Comparison of ENCODE assay signal across 9 cellular contexts in genomic region chr20:48656661-48657211, GRCh38.
DNase-seq lines count a peak whose midpoint lies in the region; ATAC-seq and TF ChIP-seq lines count a peak whose summit lies in the region.
"Had no signal": no experiment of that assay in that cellular context is flagged by ENCODE, and none has a peak within 500 bp of the region (broad histone marks: within the 10 kb centered on the region; RNA-seq: fewer than 3 reads in every experiment).

No MANE protein-coding gene starts in this region.

- H3K27me3 ChIP-seq in BE2C (no peaks in the 10 kb centered on the region), H7 (ENCODE audit: control insufficient read depth, insufficient read depth, low read length) (no peaks in the 10 kb centered on the region)

- H3K27me3 Mint-ChIP-seq in WTC11 (ENCODE audit: low read depth) = no peaks in the 10 kb centered on the region

- CTCF ChIA-PET in WTC11 (lab: Charles Lee) = interaction anchor here (0.7 to 5.4 kb wide), 30 partner anchors 10 to 372 kb away, joined by 3 to 153 read pairs (median 10); partner anchors contain the start of genes ARFGEF2 and PREX1

- H3K36me3 Mint-ChIP-seq in WTC11 = peaks cover 10% of the 10 kb centered on the region

- H3K36me3 ChIP-seq in BE2C = no peaks in the 10 kb centered on the region
- H3K36me3 ChIP-seq in H7 (replicated peaks; ENCODE audit: control insufficient read depth, insufficient read depth, low read length) = no peaks in the 10 kb centered on the region

- ATAC-seq in WTC11 (peak; percentile 78), HG03354 (IDR thresholded peaks at IDR 0.05; ENCODE audit: poor library complexity, severe bottlenecking, unreplicated experiment) (no peak), left cardiac atrium (no peak)

- H3K4me1 Mint-ChIP-seq in WTC11 = 0 out of 2 replicates have a peak, but pooled peaks cover 4% of the 10 kb centered on the region

- H3K4me1 ChIP-seq in BE2C = peaks cover 7% of the 10 kb centered on the region; the same call in 1 of the 2 replicates

- H3K9me3 Mint-ChIP-seq in WTC11 = peaks cover 12% of the 10 kb centered on the region
- H3K9me3 Mint-ChIP-seq: activated T-cell treated with anti-CD3 and anti-CD28 coated beads, Interleukin-2, amount 50 U/mL, for 4 hours had no signal

- H3K4me3 ChIP-seq in BE2C (ENCODE audit: low read depth, low read length) = no peak overlapping the region
- no peak overlapping the region for H3K4me3 ChIP-seq in H7 (ENCODE audit: insufficient read depth, low read depth, low read length)

- H3K4me3 Mint-ChIP-seq in WTC11 = no peak overlapping the region
- H3K4me3 Mint-ChIP-seq: activated T-cell treated with anti-CD3 and anti-CD28 coated beads, Interleukin-2, amount 50 U/mL, for 4 hours had no signal

- POLR2A ChIA-PET in WTC11 (lab: Charles Lee) = no interaction called here

- DNase-seq in BE2C (peak; percentile 73), H7 (peak; percentile 93), WTC11 (ENCODE audit: low spot score) (peak; percentile 79), islet precursor cell (peak; percentile 78), NCI-H748 treated with DMSO at 0.1 percent for 48 hours (lab: John Stamatoyannopoulos, UW) (no peak), left cardiac atrium (no peak), NCI-H1436 (lab: John Stamatoyannopoulos, UW) (no peak)
- DNase-seq: activated T-cell treated with anti-CD3 and anti-CD28 coated beads, Interleukin-2, amount 50 U/mL, for 4 hours had no signal

- intact Hi-C loops in left cardiac atrium (cut with DNase I) = loop anchor here in 1 of 2 donors (5.0 kb wide), 1 partner anchor 171 kb away; the partner anchor contains the start of gene PREX1

- no peaks in the 10 kb centered on the region for H3K9me3 ChIP-seq in BE2C

- TF ChIP-seq CTCF in BE2C (IDR thresholded peaks at IDR 0.05; ENCODE audit: low read depth, low read length) (peak; percentile 58), WTC11 (IDR thresholded peaks at IDR 0.05) (peak; percentile 50; the same call in 1 of the 2 replicates)

- H3K27ac Mint-ChIP-seq in WTC11 = no peak overlapping the region

TF ChIP-seq in WTC11, 78 proteins besides CTCF, POLR2A, EP300 and RAD21:
- TF ChIP-seq ZNF416 (CRISPR knock-in tag; IDR thresholded peaks at IDR 0.05) = no peak
- no peak for TF ChIP-seq ZSCAN18 (CRISPR knock-in tag; IDR thresholded peaks at IDR 0.05)

Comparison
In these comparisons a context has a peak if more than half of its experiments do, and no peak if none do; other contexts are left out.
1. DNase-seq: peak in BE2C (single experiment), H7 (single experiment), WTC11 (single experiment) and islet precursor cell (single experiment); none in NCI-H748 treated with DMSO at 0.1 percent for 48 hours (single experiment), left cardiac atrium (single experiment) and NCI-H1436 (single experiment).